In genomic region chr2:96131152-96131817, GRCh38 we compare ENCODE assay signal across 23 cellular contexts. TPM values are rescaled to one million over a fixed set of nuclear protein-coding genes. Genes with fewer than 3 reads are reported as not detected.
DNase-seq lines count a peak whose midpoint lies in the region; ATAC-seq, FAIRE-seq and TF ChIP-seq lines count a peak whose summit lies in the region.
"Had no signal": no experiment of that assay in that cellular context is flagged by ENCODE, and none has a peak within 500 bp of the region (broad histone marks: within the 10 kb centered on the region; RNA-seq: fewer than 3 reads in every experiment).

No MANE protein-coding gene starts in this region.

- H2AFZ ChIP-seq in IMR-90 (replicated peaks; ENCODE audit: low read length, poor library complexity) = peak overlapping the region; percentile 48
- no peak overlapping the region for H2AFZ ChIP-seq in neuronal stem cell (ENCODE audit: low read length)

- no peak overlapping the region for H2BK15ac ChIP-seq in IMR-90 (ENCODE audit: low read depth, low read length)
- H2BK15ac ChIP-seq in neuronal stem cell (ENCODE audit: low read length) = peak overlapping the region; percentile 73

- H3K4me3 ChIP-seq in IMR-90 (ENCODE audit: insufficient read depth, low read depth, low read length) (no peak overlapping the region), neuronal stem cell (ENCODE audit: low read length in 2 of 2) (no peak overlapping the region), ovary (no peak overlapping the region)
- H3K4me3 ChIP-seq: BLaER1 had no signal

- TF ChIP-seq POLR2A in IMR-90 (IDR thresholded peaks at IDR 0.05; ENCODE audit: low read depth, low read length) (no peak), ovary (IDR thresholded peaks at IDR 0.05) (no peak)

- H3K14ac ChIP-seq in IMR-90 (replicated peaks; ENCODE audit: low read depth, low read length) (no peak overlapping the region), neuronal stem cell (ENCODE audit: low read length) (no peak overlapping the region)

- no peaks in the 10 kb centered on the region for H3K36me3 Mint-ChIP-seq in activated T-cell treated with anti-CD3 and anti-CD28 coated beads, Interleukin-2, amount 50 U/mL, for 72 hours (ENCODE audit: insufficient read depth in 2 of 2)

- H2BK12ac ChIP-seq in neuronal stem cell (ENCODE audit: low read length) = no peak overlapping the region

- H3K18ac ChIP-seq in IMR-90 (ENCODE audit: low read depth, low read length) (no peak overlapping the region), neuronal stem cell (ENCODE audit: low read length) (peak overlapping the region; percentile 75)

- H3K4me1 Mint-ChIP-seq in activated T-cell treated with anti-CD3 and anti-CD28 coated beads, Interleukin-2, amount 50 U/mL, for 72 hours (ENCODE audit: low read depth) = peaks cover 36% of the 10 kb centered on the region

- H3K23ac ChIP-seq in IMR-90 (ENCODE audit: low read depth, low read length) (no peak overlapping the region), neuronal stem cell (ENCODE audit: low read depth, low read length, poor library complexity) (peak overlapping the region; percentile 90)

- no peaks in the 10 kb centered on the region for H3K79me1 ChIP-seq in IMR-90 (ENCODE audit: low read depth in 1 of 2, low read length in 2 of 2)
- no peaks in the 10 kb centered on the region for H3K79me1 ChIP-seq in neuronal stem cell (ENCODE audit: low read depth, low read length)

- no peaks in the 10 kb centered on the region for H3K4me1 ChIP-seq in IMR-90 (ENCODE audit: control insufficient read depth, insufficient read depth, low read length)
- H3K4me1 ChIP-seq in neuronal stem cell (ENCODE audit: control insufficient read depth in 2 of 2, insufficient read depth in 1 of 2, low read depth in 1 of 2, low read length in 2 of 2) = no peaks in the 10 kb centered on the region
- no peaks in the 10 kb centered on the region for H3K4me1 ChIP-seq in ovary (ENCODE audit: insufficient read depth)

- no TSS peak for BruUV-seq in IMR-90 (replicated peaks; lab: Mats Ljungman, UMichigan)

- H2AK5ac ChIP-seq in IMR-90 (ENCODE audit: low read depth, low read length) (no peak overlapping the region), neuronal stem cell (ENCODE audit: low read depth, low read length) (peak overlapping the region; percentile 93)

- H2BK20ac ChIP-seq in IMR-90 (ENCODE audit: low read depth, low read length) = no peak overlapping the region

- H3K27me3 ChIP-seq in IMR-90 (ENCODE audit: control insufficient read depth, insufficient read depth, low read length) (peaks cover 56% of the 10 kb centered on the region), neuronal stem cell (ENCODE audit: control insufficient read depth in 3 of 3, insufficient read depth in 3 of 3, low read depth in 1 of 3, low read length in 3 of 3) (peaks cover 0 to 66% (median 2%) of the 10 kb centered on the region in 3 experiments), ovary (no peaks in the 10 kb centered on the region)
- H3K27me3 ChIP-seq: BLaER1 had no signal

- H4K91ac ChIP-seq in IMR-90 (ENCODE audit: insufficient read depth, low read depth, low read length) (no peak overlapping the region), neuronal stem cell (ENCODE audit: low read depth, low read length, poor library complexity) (no peak overlapping the region)

- H3K36me3 ChIP-seq in IMR-90 (ENCODE audit: control insufficient read depth, insufficient read depth, low read length) (no peaks in the 10 kb centered on the region), neuronal stem cell (replicated peaks in 1 of 2; ENCODE audit: control insufficient read depth in 2 of 2, insufficient read depth in 2 of 2, low read length in 2 of 2) (no peaks in the 10 kb centered on the region), ovary (no peaks in the 10 kb centered on the region)
- H3K36me3 ChIP-seq: BLaER1 had no signal

- no peak overlapping the region for H4K8ac ChIP-seq in IMR-90 (ENCODE audit: low read depth in 2 of 2, low read length in 2 of 2)
- H4K8ac ChIP-seq in neuronal stem cell (ENCODE audit: low read depth, low read length) = no peak overlapping the region

- no peaks in the 10 kb centered on the region for H3K27me3 Mint-ChIP-seq in activated T-cell treated with anti-CD3 and anti-CD28 coated beads, Interleukin-2, amount 50 U/mL, for 72 hours (ENCODE audit: low read depth)

- DNase-seq in activated CD4-positive, alpha-beta T cell treated with anti-CD3 and anti-CD28 coated beads for 48 hours = peak; percentile 64
- DNase-seq in activated CD4-positive, alpha-beta T cell treated with anti-CD3 and anti-CD28 coated beads, Interleukin-2, amount 50 U/mL, for 4 hours = no peak
- DNase-seq in IMR-90 (no peak), neuronal stem cell (ENCODE audit: low spot score) (no peak), ovary (no peak), D721Med (ENCODE audit: insufficient read length, low spot score) (no peak)
- DNase-seq in activated T-cell treated with anti-CD3 and anti-CD28 coated beads, Interleukin-2, amount 50 U/mL, for 72 hours = peak; percentile 67 to 72
- DNase-seq: anterior cingulate cortex, DMS53, foreskin fibroblast, HCEC 1CT, kidney glomerular epithelial cell, mesendoderm, NCI-H1105 treated with DMSO at 0.1 percent for 48 hours, NCI-H2171 treated with DMSO at 0.1 percent for 48 hours, NCI-H82, RPMI8226 had no signal

- dilution Hi-C loops in IMR-90 (cut with HindIII; ENCODE audit: low sequenced_read_pairs, unreplicated experiment) = no loop called here

- no peak overlapping the region for H3K56ac ChIP-seq in IMR-90 (ENCODE audit: extremely low read depth, insufficient read depth, low read length)

- FAIRE-seq in D721Med (lab: Jason Lieb, UNC) = no peak
- FAIRE-seq: A204.1 had no signal

- peak overlapping the region; percentile 42 for H2AK9ac ChIP-seq in IMR-90 (replicated peaks; ENCODE audit: low read depth, low read length, poor library complexity)

- H2BK120ac ChIP-seq in IMR-90 (ENCODE audit: low read depth, low read length) = no peak overlapping the region
- H2BK120ac ChIP-seq in neuronal stem cell (ENCODE audit: low read depth, low read length) = no peak overlapping the region

- in situ Hi-C loops in IMR-90 (cut with MboI; ENCODE audit: low sequenced_read_pairs) = loop anchor here (10.0 kb wide), 1 partner anchor 134 kb away; the partner anchor contains the start of genes CIAO1 and TMEM127

- no peak overlapping the region for H4K5ac ChIP-seq in IMR-90 (ENCODE audit: low read depth, low read length)

- no peak overlapping the region for H2BK5ac ChIP-seq in IMR-90 (ENCODE audit: low read depth, low read length, poor library complexity, severe bottlenecking)
- H2BK5ac ChIP-seq in neuronal stem cell (ENCODE audit: low read length) = no peak overlapping the region

- no peak for ATAC-seq in IMR-90 (ENCODE audit: low read depth)
- ATAC-seq in activated T-cell treated with anti-CD3 and anti-CD28 coated beads, Interleukin-2, amount 50 U/mL, for 72 hours (replicated peaks in 1 of 2) = peak; percentile 71 to 73
- ATAC-seq in GM18858 (IDR thresholded peaks at IDR 0.05; ENCODE audit: unreplicated experiment) = no peak

- intact Hi-C loops in IMR-90 (cut with micrococcal nuclease) = no loop called here
- intact Hi-C loops in ovary (cut with DNase I) = loop anchor here in 2 of 4 donors (5.0 to 10.0 kb wide), 2 partner anchors 41 to 374 kb away; partner anchors contain the start of gene NEURL3 (in 1 of the 2)

- H3K9me3 ChIP-seq in IMR-90 (ENCODE audit: control insufficient read depth, insufficient read depth, low read length) = no peaks in the 10 kb centered on the region
- peaks cover 0 to 2% of the 10 kb centered on the region in 2 donors for H3K9me3 ChIP-seq in neuronal stem cell (replicated peaks in 1 of 2; ENCODE audit: control insufficient read depth in 2 of 2, insufficient read depth in 1 of 2, low read depth in 1 of 2, low read length in 2 of 2)
- no peaks in the 10 kb centered on the region for H3K9me3 ChIP-seq in ovary
- H3K9me3 ChIP-seq: BLaER1 had no signal

- H3K27ac ChIP-seq in IMR-90 (ENCODE audit: insufficient read depth, low read length) = no peak overlapping the region
- H3K27ac ChIP-seq in neuronal stem cell (replicated peaks; ENCODE audit: low read length) = no peak overlapping the region
- H3K27ac ChIP-seq in ovary = no peak overlapping the region
- H3K27ac ChIP-seq: BLaER1 had no signal

- H3K4me3 Mint-ChIP-seq in activated T-cell treated with anti-CD3 and anti-CD28 coated beads, Interleukin-2, amount 50 U/mL, for 72 hours = peak overlapping the region; percentile 75

- TF ChIP-seq CTCF in IMR-90 (conservative IDR thresholded peaks at IDR 0.05; ENCODE audit: low read depth, low read length) = no peak
- no peak for TF ChIP-seq CTCF in ovary (IDR thresholded peaks at IDR 0.05)
- TF ChIP-seq CTCF in D721Med (IDR thresholded peaks at IDR 0.05; ENCODE audit: insufficient read depth, missing control alignments) = no peak

- WGBS in IMR-90 (ENCODE audit: extremely low coverage in 2 of 2, insufficient read length in 1 of 2), 2 experiments = 69% methylated on average over 3 of the region's 10 CpGs; no CpG with 5 or more reads in 1 of the 2 experiments
- no CpG with 5 or more reads among the region's 10 CpGs for WGBS in neuronal stem cell (ENCODE audit: extremely low coverage in 2 of 2, insufficient read length in 2 of 2, insufficient replicate concordance in 1 of 2), 2 donors
- 81 to 84% (median 81%) methylated on average over 10 of the region's 10 CpGs for WGBS in ovary, 3 donors

- TF ChIP-seq EP300 in ovary (IDR thresholded peaks at IDR 0.05) = no peak

- no peaks in the 10 kb centered on the region; the same call in 1 of the 2 replicates for H4K20me1 ChIP-seq in IMR-90 (ENCODE audit: insufficient read depth, low read length)
- H4K20me1 ChIP-seq: BLaER1 had no signal

- H3K9me1 ChIP-seq in IMR-90 (ENCODE audit: insufficient read depth, low read length) = no peaks in the 10 kb centered on the region

- POLR2A ChIA-PET in IMR-90 (lab: Charles Lee; ENCODE audit: unreplicated experiment) = no interaction called here

- H3K9me3 Mint-ChIP-seq in activated T-cell treated with anti-CD3 and anti-CD28 coated beads, Interleukin-2, amount 50 U/mL, for 72 hours = no peaks in the 10 kb centered on the region

- peak overlapping the region; percentile 83 for H3K27ac Mint-ChIP-seq in activated T-cell treated with anti-CD3 and anti-CD28 coated beads, Interleukin-2, amount 50 U/mL, for 72 hours

- no peak for TF ChIP-seq RAD21 in IMR-90 (IDR thresholded peaks at IDR 0.05; ENCODE audit: low read length)

- H3K4me2 ChIP-seq in IMR-90 (ENCODE audit: low read depth, low read length) (no peak overlapping the region), neuronal stem cell (ENCODE audit: insufficient read depth, low read length, poor library complexity, severe bottlenecking) (no peak overlapping the region)
- H3K4me2 ChIP-seq: BLaER1 had no signal

- H3K9ac ChIP-seq in IMR-90 (ENCODE audit: low read depth, low read length) (no peak overlapping the region), neuronal stem cell (ENCODE audit: low read depth, low read length, poor library complexity) (no peak overlapping the region)
- H3K9ac ChIP-seq: BLaER1 had no signal

- H3K4ac ChIP-seq in IMR-90 (ENCODE audit: low read depth, low read length) = no peak overlapping the region
- no peak overlapping the region for H3K4ac ChIP-seq in neuronal stem cell (ENCODE audit: low read length)

- CTCF ChIA-PET in IMR-90 (lab: Yijun Ruan, JAX) = interaction anchor here (1.5 kb wide), 1 partner anchor 14 kb away, joined by 5 read pairs; no protein-coding TSS in a partner anchor

RNA-seq across cellular contexts. Expression of gene ASTL, which starts 7.0 kb away (rescaled TPM):
- total RNA-seq in IMR-90 (2012; rRNA removed) = not detected in 2 replicates
- polyA plus RNA-seq in IMR-90 (2012; rRNA removed) = not detected in 2 replicates
- polyA plus RNA-seq in IMR-90 (2012; cell fraction: cytosol; rRNA removed) = 0.04 TPM in 1 of 2 replicates, not detected in the other
- 0.25 and 0.48 TPM in 2 replicates for polyA plus RNA-seq in IMR-90 (2012; cell fraction: nucleus; rRNA removed; ENCODE audit: low replicate concordance)
- 1 to 10 TPM; 8.1 to 9.1 TPM for total RNA-seq in activated T-cell treated with anti-CD3 and anti-CD28 coated beads, Interleukin-2, amount 50 U/mL, for 72 hours
- polyA plus RNA-seq in neuronal stem cell (2013, experiment 1 of 2) = not detected
- polyA plus RNA-seq in neuronal stem cell (2013, experiment 2 of 2) = 0.04 TPM
- 1 to 10 TPM in 1 of 7 donors, under 1 TPM in 3, not detected in 3; 0.15 to 1.7 (median 0.56) TPM for total RNA-seq in ovary
- polyA plus RNA-seq in ovary = under 1 TPM in 1 of 2 donors, not detected in 1; 0.67 TPM
- total RNA-seq: LHCN-M2, pulmonary artery endothelial cell had no signal
- polyA plus RNA-seq: neural cell had no signal

RNA-seq across cellular contexts. Expression of gene DUSP2, which starts 14.0 kb away (rescaled TPM):
- total RNA-seq in IMR-90 (2012; rRNA removed) (1.8 and 2.5 TPM in 2 replicates), ovary (100 to 1,000 TPM in 1 of 7 donors, 10 to 100 TPM in 2, 1 to 10 TPM in 4; 1.4 to 111 (median 3.6) TPM)
- polyA plus RNA-seq in IMR-90 (2012; rRNA removed) (3.8 and 4.8 TPM in 2 replicates), ovary (1 to 10 TPM in 1 of 2 donors, under 1 TPM in 1; 0.52 to 2.0 TPM)
- polyA plus RNA-seq in IMR-90 (2012; cell fraction: cytosol; rRNA removed) = 2.9 and 15.4 TPM in 2 replicates
- 61.4 and 76.2 TPM in 2 replicates for polyA plus RNA-seq in IMR-90 (2012; cell fraction: nucleus; rRNA removed; ENCODE audit: low replicate concordance)
- 100 to 1,000 TPM; 340 to 388 TPM for total RNA-seq in activated T-cell treated with anti-CD3 and anti-CD28 coated beads, Interleukin-2, amount 50 U/mL, for 72 hours
- polyA plus RNA-seq in neuronal stem cell (2013, experiment 1 of 2) = 0.59 TPM
- 0.58 TPM for polyA plus RNA-seq in neuronal stem cell (2013, experiment 2 of 2)

RNA-seq across cellular contexts. Expression of gene ADRA2B, which starts 14.9 kb away (rescaled TPM):
- total RNA-seq in IMR-90 (2012; rRNA removed) (not detected in 2 replicates), ovary (1 to 10 TPM in 4 of 7 donors, under 1 TPM in 3; 0.48 to 1.6 (median 1.0) TPM)
- polyA plus RNA-seq in IMR-90 (2012; rRNA removed) (not detected in 2 replicates), ovary (1 to 10 TPM in 1 of 2 donors, under 1 TPM in 1; 0.90 to 1.8 TPM)
- polyA plus RNA-seq in IMR-90 (2012; cell fraction: cytosol; rRNA removed) = not detected in 2 replicates
- 0.17 and 0.40 TPM in 2 replicates for polyA plus RNA-seq in IMR-90 (2012; cell fraction: nucleus; rRNA removed; ENCODE audit: low replicate concordance)
- total RNA-seq in activated T-cell treated with anti-CD3 and anti-CD28 coated beads, Interleukin-2, amount 50 U/mL, for 72 hours = 1 to 10 TPM; 1.7 to 2.1 TPM
- 3.6 TPM for polyA plus RNA-seq in neuronal stem cell (2013, experiment 1 of 2)
- polyA plus RNA-seq in neuronal stem cell (2013, experiment 2 of 2) = 3.7 TPM
- total RNA-seq: LHCN-M2, pulmonary artery endothelial cell had no signal
- polyA plus RNA-seq: neural cell had no signal

Comparison
In these comparisons a context has a peak if more than half of its experiments do, and no peak if none do; other contexts are left out.
1. DNase-seq: peak in activated CD4-positive, alpha-beta T cell treated with anti-CD3 and anti-CD28 coated beads for 48 hours (single experiment) and activated T-cell treated with anti-CD3 and anti-CD28 coated beads, Interleukin-2, amount 50 U/mL, for 72 hours (2 of 2); none in activated CD4-positive, alpha-beta T cell treated with anti-CD3 and anti-CD28 coated beads, Interleukin-2, amount 50 U/mL, for 4 hours (0 of 2), IMR-90 (single experiment), neuronal stem cell (single experiment), ovary (0 of 5) and D721Med (single experiment).
2. ATAC-seq: peak in activated T-cell treated with anti-CD3 and anti-CD28 coated beads, Interleukin-2, amount 50 U/mL, for 72 hours (2 of 2); none in IMR-90 (single experiment) and GM18858 (single experiment).